Comparison of ENCODE assay signal across 17 cellular contexts in genomic region chr12:122958198-122958888, GRCh38. TPM values are rescaled to one million over a fixed set of nuclear protein-coding genes. Genes with fewer than 3 reads are reported as not detected.
A peak's percentile ranks its signal among the peaks of the same experiment; 100 is the strongest.
DNase-seq lines count a peak whose midpoint lies in the region; ATAC-seq and TF ChIP-seq lines count a peak whose summit lies in the region.
"Had no signal": no experiment of that assay in that cellular context is flagged by ENCODE, and none has a peak within 500 bp of the region (broad histone marks: within the 10 kb centered on the region; RNA-seq: fewer than 3 reads in every experiment).

No MANE protein-coding gene starts in this region.

- H3K4me3 ChIP-seq in SJCRH30 = no peak overlapping the region
- H3K4me3 ChIP-seq: GM23338 had no signal

- H3K27ac ChIP-seq in cingulate gyrus (ENCODE audit: low read depth, low read length) = peak overlapping the region; percentile 47
- H3K27ac ChIP-seq in SJCRH30 = no peak overlapping the region
- H3K27ac ChIP-seq: HL-60 had no signal

- DNase-seq in left ventricle myocardium superior = no peak
- no peak for DNase-seq in cardiac septum (ENCODE audit: low spot score)
- DNase-seq in fibroblast of the conjunctiva (ENCODE audit: low read depth) = peak; percentile 43
- no peak for DNase-seq in SJCRH30
- DNase-seq in anterior cingulate cortex (lab: John Stamatoyannopoulos, UW) = no peak
- DNase-seq in GM10266 (ENCODE audit: extremely low spot score) = no peak
- DNase-seq: AML-193, DMS 273 treated with DMSO at 0.1 percent for 48 hours, GDM1, NCI-H1417, NCI-H2029, NCI-H2171, NCI-H510A, NCI-H774 had no signal

- no peak for TF ChIP-seq CTCF in GM10266 (IDR thresholded peaks at IDR 0.05; ENCODE audit: control insufficient read depth, insufficient read depth, low read depth, missing control alignments)

- no peaks in the 10 kb centered on the region for H3K9me3 ChIP-seq in SJCRH30 (replicated peaks)

- ATAC-seq in left ventricle myocardium superior = peak; percentile 27
- ATAC-seq: GM23338 had no signal

- H3K27me3 ChIP-seq in SJCRH30 = no peaks in the 10 kb centered on the region

- no peaks in the 10 kb centered on the region for H3K36me3 ChIP-seq in SJCRH30

- intact Hi-C loops in left ventricle myocardium superior (cut with micrococcal nuclease) (loop anchor here (5.0 kb wide), 1 partner anchor 166 kb away; no protein-coding TSS in a partner anchor), cardiac septum (cut with DNase I) (no loop called here)

- peaks cover 16% of the 10 kb centered on the region for H3K4me1 ChIP-seq in SJCRH30

RNA-seq across cellular contexts. Expression of gene ABCB9, which starts 7.9 kb away (rescaled TPM):
- 4.6 TPM for total RNA-seq in left ventricle myocardium superior
- total RNA-seq in cardiac septum = 7.2 TPM
- 5.9 and 7.1 TPM in 2 replicates for total RNA-seq in SJCRH30 (2014; rRNA removed; shearing (Covaris generic))

RNA-seq across cellular contexts. Expression of gene OGFOD2, which starts 16.7 kb away (rescaled TPM):
- total RNA-seq in left ventricle myocardium superior = 15.4 TPM
- 10.6 TPM for total RNA-seq in cardiac septum
- 5.9 and 6.7 TPM in 2 replicates for total RNA-seq in SJCRH30 (2014; rRNA removed; shearing (Covaris generic))

RNA-seq across cellular contexts. Expression of gene ARL6IP4, which starts 22.1 kb away (rescaled TPM):
- total RNA-seq in left ventricle myocardium superior (181 TPM), cardiac septum (139 TPM)
- total RNA-seq in SJCRH30 (2014; rRNA removed; shearing (Covaris generic)) = 135 and 144 TPM in 2 replicates
